ENCODE assay signal across 10 cellular contexts in the genomic region with DNA sequence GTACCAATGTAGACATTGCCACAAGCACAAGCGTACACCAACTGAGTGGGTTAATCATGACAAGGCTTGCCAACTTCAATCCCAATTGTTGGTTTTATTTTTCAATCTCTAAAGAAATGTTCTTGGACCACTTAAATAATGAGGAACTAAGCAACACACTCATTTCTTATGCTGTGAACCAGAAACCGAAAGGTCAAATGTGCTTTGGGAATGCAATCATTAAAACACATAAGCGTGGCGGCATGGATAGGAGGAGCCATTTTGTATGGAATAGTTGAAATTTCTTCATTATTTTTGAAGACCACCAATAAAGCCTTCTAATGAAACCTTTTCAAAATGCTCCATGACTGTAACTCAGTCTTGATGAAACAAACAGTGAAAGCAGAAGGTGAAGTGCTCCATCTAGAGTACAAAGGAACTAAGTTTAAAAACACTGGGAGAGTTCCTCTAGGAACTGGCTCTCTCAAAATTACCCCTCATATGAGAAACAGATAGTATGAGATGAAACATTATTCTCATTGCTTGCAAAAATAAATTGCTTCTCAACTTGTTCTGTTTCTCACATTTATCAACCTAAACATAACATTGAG.
DNase-seq lines count a peak whose midpoint lies in the region; TF ChIP-seq lines count a peak whose summit lies in the region.
"Had no signal": no experiment of that assay in that cellular context is flagged by ENCODE, and none has a peak within 500 bp of the region (broad histone marks: within the 10 kb centered on the region; RNA-seq: fewer than 3 reads in every experiment).

No MANE protein-coding gene starts in this region.

- H3K27me3 ChIP-seq in adipocyte (replicated peaks; ENCODE audit: control insufficient read depth, insufficient read depth, low read length): no peaks in the 10 kb centered on the region
- H3K27me3 ChIP-seq: left lung had no signal

- in situ Hi-C loops in GM13977 (cut with MboI; ENCODE audit: low pct_unique_long_range_greater_than_20kb, low sequenced_read_pairs, unreplicated experiment): no loop called here

- TF ChIP-seq CTCF in NB4 (IDR thresholded peaks at IDR 0.05; ENCODE audit: low read depth, low read length) (peak; percentile 9), GM13977 (IDR thresholded peaks at IDR 0.05; ENCODE audit: extremely low read depth, insufficient read depth, missing control alignments) (no peak)

- H3K4me3 ChIP-seq in NB4 (ENCODE audit: low read depth, low read length) (no peak overlapping the region), adipocyte (ENCODE audit: low read length) (no peak overlapping the region)
- H3K4me3 ChIP-seq: left lung had no signal

- H3K36me3 ChIP-seq in adipocyte (ENCODE audit: control insufficient read depth, insufficient read depth, low read length, severe bottlenecking): no peaks in the 10 kb centered on the region
- H3K36me3 ChIP-seq: left lung had no signal

- DNase-seq in DMS53 treated with DMSO at 0.1 percent for 48 hours (lab: John Stamatoyannopoulos, UW; ENCODE audit: unreplicated experiment): peak; percentile 15
- DNase-seq in NB4 (ENCODE audit: low read depth): peak; percentile 9
- peak; percentile 1 for DNase-seq in adipocyte (ENCODE audit: low read depth)
- peak; percentile 40 for DNase-seq in medulla oblongata (ENCODE audit: extremely low spot score)
- DNase-seq in C1 segment of cervical spinal cord (lab: John Stamatoyannopoulos, UW): no peak
- no peak for DNase-seq in HK-2 (ENCODE audit: unreplicated experiment)
- DNase-seq in NK-92 treated with Interleukin-12 subunit alpha and Interleukin-12 subunit beta, amount 100 ng/mL, for 24 hours (lab: John Stamatoyannopoulos, UW): no peak
- no peak for DNase-seq in GM13977 (ENCODE audit: low spot score)
- DNase-seq: GF-D8, left lung had no signal

- H3K4me1 ChIP-seq in adipocyte (ENCODE audit: control insufficient read depth, insufficient read depth, low read length): no peaks in the 10 kb centered on the region
- H3K4me1 ChIP-seq: left lung had no signal

- H3K9me3 ChIP-seq in adipocyte (ENCODE audit: control insufficient read depth, low read length): no peaks in the 10 kb centered on the region
- H3K9me3 ChIP-seq: left lung had no signal

- H3K9ac ChIP-seq in adipocyte (ENCODE audit: low read length): no peak overlapping the region

- no peak for TF ChIP-seq POLR2A in NB4 (IDR thresholded peaks at IDR 0.05; ENCODE audit: extremely low read depth, insufficient read length)

Comparison
In these comparisons a context has a peak if more than half of its experiments do, and no peak if none do; other contexts are left out.
1. DNase-seq: peak in DMS53 treated with DMSO at 0.1 percent for 48 hours (single experiment), NB4 (single experiment), adipocyte (single experiment) and medulla oblongata (single experiment); none in C1 segment of cervical spinal cord (0 of 14), HK-2 (single experiment), NK-92 treated with Interleukin-12 subunit alpha and Interleukin-12 subunit beta, amount 100 ng/mL, for 24 hours (single experiment) and GM13977 (single experiment).